Comparison of ENCODE assay signal across 21 cellular contexts in the genomic region with DNA sequence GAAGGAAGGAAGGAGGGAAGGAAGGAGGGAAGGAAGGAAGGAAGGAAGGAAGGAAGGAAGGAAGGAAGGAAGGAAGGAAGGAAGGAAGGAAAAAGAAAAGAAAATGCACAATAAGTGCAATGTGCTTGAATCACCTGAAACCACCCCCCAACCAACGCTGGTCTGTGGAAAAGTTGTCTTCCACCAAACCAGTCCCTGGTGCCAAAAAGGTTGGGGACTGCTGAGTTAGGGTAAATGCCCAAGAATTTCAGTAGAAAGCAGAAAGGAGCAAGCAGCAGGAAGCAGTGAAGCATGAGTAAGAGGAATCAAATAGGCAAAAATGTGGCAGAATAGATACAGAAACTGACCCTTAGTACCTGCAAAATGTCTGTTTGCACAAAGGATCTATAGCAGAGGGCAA.
"Had no signal": no experiment of that assay in that cellular context is flagged by ENCODE, and none has a peak within 500 bp of the region (broad histone marks: within the 10 kb centered on the region; RNA-seq: fewer than 3 reads in every experiment).

No MANE protein-coding gene starts in this region.

- H3K27ac ChIP-seq: brain microvascular endothelial cell, psoas muscle, right atrium auricular region, stomach, suprapubic skin, upper lobe of right lung had no signal

- H3K9me3 ChIP-seq: psoas muscle, right atrium auricular region, stomach, suprapubic skin, upper lobe of right lung had no signal

- H3K27me3 ChIP-seq: right atrium auricular region, stomach, suprapubic skin, upper lobe of right lung had no signal

- H3K36me3 Mint-ChIP-seq: activated naive CD4-positive, alpha-beta T cell treated with anti-CD3 and anti-CD28 coated beads, Interleukin-2, amount 10 ng/mL, durations not matched to agents 7 days and 5 days had no signal

- DNase-seq: activated CD4-positive, alpha-beta memory T cell treated with anti-CD3 and anti-CD28 coated beads, Interleukin-2, amount 10 ng/mL, durations not matched to agents 7 days and 5 days; activated CD4-positive, alpha-beta T cell treated with anti-CD3 and anti-CD28 coated beads for 48 hours; activated effector memory CD4-positive, alpha-beta T cell treated with anti-CD3 and anti-CD28 coated beads, Interleukin-2, amount 50 U/mL, for 16 hours; activated naive CD4-positive, alpha-beta T cell treated with anti-CD3 and anti-CD28 coated beads, Interleukin-2, amount 10 ng/mL, durations not matched to agents 7 days and 5 days; activated naive CD8-positive, alpha-beta T cell treated with anti-CD3 and anti-CD28 coated beads, Interleukin-2, amount 50 U/mL, for 24 hours; activated T-cell treated with anti-CD3 and anti-CD28 coated beads for 4 hours; brain microvascular endothelial cell; caudate nucleus; effector memory CD4-positive, alpha-beta T cell; foreskin melanocyte; kidney; naive thymus-derived CD8-positive, alpha-beta T cell; psoas muscle; stimulated activated CD4-positive, alpha-beta T cell treated with anti-CD3 and anti-CD28 coated beads, Interleukin-1b, Interleukin-23, amount 100 ng/mL, for 48 hours; stomach; SW 1271; T-helper 17 cell; upper lobe of right lung had no signal

- ATAC-seq: activated naive CD8-positive, alpha-beta T cell treated with anti-CD3 and anti-CD28 coated beads, Interleukin-2, amount 50 U/mL, for 24 hours; naive thymus-derived CD8-positive, alpha-beta T cell; psoas muscle; T-helper 17 cell; upper lobe of right lung had no signal

- H3K4me3 Mint-ChIP-seq: activated CD4-positive, alpha-beta memory T cell treated with anti-CD3 and anti-CD28 coated beads, Interleukin-2, amount 10 ng/mL, durations not matched to agents 7 days and 5 days; activated naive CD4-positive, alpha-beta T cell treated with anti-CD3 and anti-CD28 coated beads, Interleukin-2, amount 10 ng/mL, durations not matched to agents 7 days and 5 days; activated naive CD8-positive, alpha-beta T cell treated with anti-CD3 and anti-CD28 coated beads, Interleukin-2, amount 50 U/mL, for 24 hours; naive thymus-derived CD8-positive, alpha-beta T cell; T-helper 17 cell had no signal

- H3K27ac Mint-ChIP-seq: activated CD4-positive, alpha-beta memory T cell treated with anti-CD3 and anti-CD28 coated beads, Interleukin-2, amount 10 ng/mL, durations not matched to agents 7 days and 5 days; activated naive CD4-positive, alpha-beta T cell treated with anti-CD3 and anti-CD28 coated beads, Interleukin-2, amount 10 ng/mL, durations not matched to agents 7 days and 5 days; activated naive CD8-positive, alpha-beta T cell treated with anti-CD3 and anti-CD28 coated beads, Interleukin-2, amount 50 U/mL, for 24 hours; naive thymus-derived CD8-positive, alpha-beta T cell; T-helper 17 cell had no signal

- H3K4me1 Mint-ChIP-seq: activated CD4-positive, alpha-beta memory T cell treated with anti-CD3 and anti-CD28 coated beads, Interleukin-2, amount 10 ng/mL, durations not matched to agents 7 days and 5 days; T-helper 17 cell had no signal

- H3K36me3 ChIP-seq: brain microvascular endothelial cell, right atrium auricular region, stomach, suprapubic skin, upper lobe of right lung had no signal

- H3K4me3 ChIP-seq: lung, psoas muscle, right atrium auricular region, stomach, suprapubic skin, upper lobe of right lung had no signal

- H3K4me1 ChIP-seq: right atrium auricular region, upper lobe of right lung had no signal
